Comparison of ENCODE assay signal across 16 cellular contexts in the genomic region with DNA sequence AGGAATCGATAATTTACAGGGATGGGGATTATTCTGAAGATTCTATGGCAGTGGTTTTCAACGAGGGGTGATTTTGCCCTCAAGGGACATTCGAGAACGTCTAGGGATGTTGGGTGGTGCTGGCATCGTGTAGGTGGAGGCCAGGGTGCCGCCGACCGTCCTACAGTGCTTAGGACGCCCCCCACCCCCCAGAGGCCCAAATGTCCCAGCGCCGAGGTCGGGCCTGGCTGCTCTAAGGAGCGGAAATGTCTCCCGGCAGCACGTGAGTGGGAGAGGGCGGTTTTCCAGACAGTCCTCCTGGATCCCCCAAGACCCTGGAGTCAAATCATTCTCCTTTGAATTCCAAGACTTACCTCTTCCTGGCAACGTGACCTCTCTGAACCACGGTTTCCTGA.
"Had no signal": no experiment of that assay in that cellular context is flagged by ENCODE, and none has a peak within 500 bp of the region (broad histone marks: within the 10 kb centered on the region; RNA-seq: fewer than 3 reads in every experiment).

No MANE protein-coding gene starts in this region.

- H3K36me3 ChIP-seq: colonic mucosa, esophagus squamous epithelium, gastroesophageal sphincter, left ventricle myocardium inferior, right atrium auricular region, sigmoid colon had no signal

- FAIRE-seq: small intestine had no signal

- H3K27ac ChIP-seq: colonic mucosa, esophagus squamous epithelium, gastroesophageal sphincter, left ventricle myocardium inferior, right atrium auricular region, sigmoid colon had no signal

- ATAC-seq: gastroesophageal sphincter; natural killer cell treated with Interleukin-12 subunit alpha and Interleukin-12 subunit beta and Interleukin-15 and Interleukin-18, amount 100 ng/mL, for 72 hours had no signal

- H3K27me3 ChIP-seq: colonic mucosa had no signal

- H3K4me3 ChIP-seq: colonic mucosa, esophagus squamous epithelium, gastroesophageal sphincter, left ventricle myocardium inferior, lung, right atrium auricular region, sigmoid colon had no signal

- DNase-seq: colonic mucosa; dermis blood vessel endothelial cell; esophagus squamous epithelium; glutamatergic neuron; islet precursor cell; left ventricle myocardium inferior; midbrain; sigmoid colon; small intestine; stimulated activated CD4-positive, alpha-beta T cell treated with anti-CD3 and anti-CD28 coated beads, Interleukin-2, amount 100 ng/mL, for 48 hours; stimulated activated naive CD4-positive, alpha-beta T cell treated with Interleukin-2 at 50 U/mL for 16 hours; trophoblast cell had no signal

- H3K9me3 ChIP-seq: colonic mucosa, esophagus squamous epithelium, gastroesophageal sphincter, left ventricle myocardium inferior, right atrium auricular region, sigmoid colon had no signal

- H3K4me1 ChIP-seq: colonic mucosa, esophagus squamous epithelium, gastroesophageal sphincter, left ventricle myocardium inferior, right atrium auricular region had no signal
